Comparison of ENCODE assay signal across 8 cellular contexts in the genomic region with DNA sequence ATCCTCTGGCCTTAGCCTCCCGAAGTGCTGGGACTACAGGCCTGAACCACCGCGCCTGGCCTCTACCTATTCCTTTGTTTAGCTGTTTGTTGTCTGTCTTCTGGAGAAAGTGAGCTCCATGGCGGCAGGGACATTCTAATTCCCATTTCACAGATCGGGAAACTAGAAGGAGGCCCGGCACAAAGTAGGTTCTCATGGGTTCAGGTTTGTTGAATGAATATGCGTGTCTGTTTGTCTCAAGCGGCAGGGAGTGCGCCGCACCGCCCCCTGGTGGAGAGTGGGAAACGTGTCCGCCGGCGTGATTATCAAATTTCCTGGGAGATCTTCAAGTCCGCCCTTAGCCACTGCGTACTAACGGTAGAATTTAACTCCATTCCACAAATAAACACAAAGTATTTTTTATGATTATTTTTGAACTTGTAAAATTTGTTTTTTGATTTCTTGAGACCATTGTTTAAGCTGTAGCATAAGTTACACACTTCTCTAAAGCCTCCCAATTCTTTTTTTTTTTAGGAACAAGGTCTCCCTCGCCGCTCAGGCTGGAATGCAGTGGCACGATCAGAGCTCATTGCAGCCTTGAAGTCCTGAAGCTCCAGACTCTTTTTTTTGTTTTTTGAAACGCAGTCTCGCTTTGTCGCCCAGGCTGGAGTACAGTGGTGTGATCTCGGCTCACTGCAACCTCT. TPM values are rescaled to one million over a fixed set of nuclear protein-coding genes. Genes with fewer than 3 reads are reported as not detected.
DNase-seq lines count a peak whose midpoint lies in the region; ATAC-seq and TF ChIP-seq lines count a peak whose summit lies in the region.

No MANE protein-coding gene starts in this region.

- H3K9me3 Mint-ChIP-seq in MCF 10A (ENCODE audit: unreplicated experiment) = no peaks in the 10 kb centered on the region

- H3K27ac Mint-ChIP-seq in MCF 10A (ENCODE audit: low read depth, unreplicated experiment) = peak overlapping the region; percentile 39

- no peak overlapping the region for H3K27ac ChIP-seq in WERI-Rb-1

- H3K27me3 Mint-ChIP-seq in MCF 10A (ENCODE audit: insufficient read depth, unreplicated experiment) = no peaks in the 10 kb centered on the region

- CTCF ChIA-PET in MCF 10A (lab: Yijun Ruan, JAX) = interaction anchor here (0.6 to 7.5 kb wide), 34 partner anchors 8 to 685 kb away, joined by 3 to 292 read pairs (median 5); a partner anchor contains a TSS

- H3K4me1 Mint-ChIP-seq in MCF 10A (ENCODE audit: insufficient read depth, unreplicated experiment) = peaks cover 10% of the 10 kb centered on the region

- TF ChIP-seq CTCF in WERI-Rb-1 (IDR thresholded peaks at IDR 0.05; ENCODE audit: low read depth, low read length) = peak; percentile 70
- peak; percentile 86 for TF ChIP-seq CTCF in MCF 10A (IDR thresholded peaks at IDR 0.05; ENCODE audit: unreplicated experiment)
- peak; percentile 97 for TF ChIP-seq CTCF in kidney epithelial cell (IDR thresholded peaks at IDR 0.05; ENCODE audit: insufficient read depth, low read length, poor library complexity, severe bottlenecking)

- DNase-seq in GF-D8 (lab: John Stamatoyannopoulos, UW) (peak; percentile 7), NCI-H1105 (lab: John Stamatoyannopoulos, UW) (peak; percentile 27), WERI-Rb-1 (peak; percentile 72), MCF 10A (ENCODE audit: unreplicated experiment) (peak; percentile 81), kidney epithelial cell (ENCODE audit: low read depth) (no peak)
- DNase-seq in stimulated activated CD4-positive, alpha-beta T cell treated with anti-CD3 and anti-CD28 coated beads, Interleukin-2, amount 100 ng/mL, for 48 hours = peak; percentile 84 to 87

- H3K27me3 ChIP-seq in WERI-Rb-1 (ENCODE audit: insufficient read depth, low read depth, severe bottlenecking) (no peaks in the 10 kb centered on the region), kidney epithelial cell (ENCODE audit: control insufficient read depth, insufficient read depth, low read length) (no peaks in the 10 kb centered on the region)

- H3K36me3 Mint-ChIP-seq in MCF 10A (ENCODE audit: insufficient read depth, unreplicated experiment) = peaks cover 7% of the 10 kb centered on the region

- intact Hi-C loops in MCF 10A (cut with micrococcal nuclease) = loop anchor here (1.0 to 10.0 kb wide), 2 partner anchors 98 to 233 kb away; a partner anchor contains a TSS

- H3K4me3 ChIP-seq in WERI-Rb-1 (ENCODE audit: low read depth, low read length) = no peak overlapping the region
- H3K4me3 ChIP-seq in kidney epithelial cell (ENCODE audit: low read depth, low read length) = no peak overlapping the region

- POLR2A ChIA-PET in MCF 10A (lab: Yijun Ruan, JAX) = interaction anchor here (0.7 to 4.5 kb wide), 7 partner anchors 9 to 116 kb away, joined by 3 to 46 read pairs (median 4); a partner anchor contains a TSS

- no peak for ATAC-seq in GM19035 (IDR thresholded peaks at IDR 0.05; ENCODE audit: unreplicated experiment)
- no peak for ATAC-seq in HG03571 (IDR thresholded peaks at IDR 0.05; ENCODE audit: unreplicated experiment)

- no peak overlapping the region for H3K4me3 Mint-ChIP-seq in MCF 10A (ENCODE audit: unreplicated experiment)

- BruUV-seq in MCF 10A (replicated peaks; lab: Mats Ljungman, UMichigan) = no TSS peak

- no peaks in the 10 kb centered on the region for H3K36me3 ChIP-seq in WERI-Rb-1
- no peaks in the 10 kb centered on the region for H3K36me3 ChIP-seq in kidney epithelial cell (ENCODE audit: control insufficient read depth, insufficient read depth, low read length)

- H3K9me3 ChIP-seq in WERI-Rb-1 (ENCODE audit: severe bottlenecking) = no peaks in the 10 kb centered on the region

RNA-seq across cellular contexts. Expression of a gene that starts 8.9 kb away (rescaled TPM):
- total RNA-seq in MCF 10A (2022) (35.0 and 39.0 TPM in 2 replicates), kidney epithelial cell (13.8 and 16.5 TPM in 2 replicates)

RNA-seq across cellular contexts. Expression of a gene that starts 16.4 kb away (rescaled TPM):
- total RNA-seq in MCF 10A (2022) (16.2 and 19.6 TPM in 2 replicates), kidney epithelial cell (46.8 and 64.7 TPM in 2 replicates)

RNA-seq across cellular contexts. Expression of a gene that starts 27.2 kb away (rescaled TPM):
- 15.0 and 16.8 TPM in 2 replicates for total RNA-seq in MCF 10A (2022)
- total RNA-seq in kidney epithelial cell = 2.2 and 3.9 TPM in 2 replicates
